In the genomic region with DNA sequence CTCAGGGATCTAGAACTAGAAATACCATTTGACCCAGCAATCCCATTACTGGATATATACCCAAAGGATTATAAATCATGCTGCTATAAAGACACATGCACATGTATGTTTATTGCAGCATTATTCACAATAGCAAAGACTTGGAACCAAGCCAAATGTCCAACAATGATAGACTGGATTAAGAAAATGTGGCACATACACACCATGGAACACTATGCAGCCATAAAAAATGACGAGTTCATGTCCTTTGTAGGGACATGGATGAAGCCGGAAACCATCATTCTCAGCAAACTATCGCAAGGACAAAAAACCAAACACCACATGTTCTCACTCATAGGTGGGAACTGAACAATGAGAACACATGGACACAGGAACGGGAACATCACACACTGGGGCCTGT, we compare ENCODE assay signal across 2 cellular contexts.
TF ChIP-seq lines count a peak whose summit lies in the region.

No MANE protein-coding gene starts in this region.

TF ChIP-seq in HEK293, 187 proteins besides CTCF, POLR2A, EP300 and RAD21:
- peak; percentile 75 for TF ChIP-seq ZNF146 (tag by site-specific recombination; IDR thresholded peaks at IDR 0.05)
TF ChIP-seq in HEK293: peak in this region for 1; not testable (repeated sequence) for 186.

TF ChIP-seq in K562, 482 proteins besides CTCF, POLR2A, EP300 and RAD21:
- TF ChIP-seq NFIX (CRISPR knock-in tag; IDR thresholded peaks at IDR 0.05; ENCODE audit: low read depth), result peak; percentile 35; the same call in 1 of the 2 replicates
- TF ChIP-seq NFIC (IDR thresholded peaks at IDR 0.05), result peak; percentile 83
- TF ChIP-seq BCOR (IDR thresholded peaks at IDR 0.05), result 0 out of 2 replicates have a peak, but pooled peaks have one; percentile 46
